1 cellular context compared by ENCODE assay signal in the genomic region with DNA sequence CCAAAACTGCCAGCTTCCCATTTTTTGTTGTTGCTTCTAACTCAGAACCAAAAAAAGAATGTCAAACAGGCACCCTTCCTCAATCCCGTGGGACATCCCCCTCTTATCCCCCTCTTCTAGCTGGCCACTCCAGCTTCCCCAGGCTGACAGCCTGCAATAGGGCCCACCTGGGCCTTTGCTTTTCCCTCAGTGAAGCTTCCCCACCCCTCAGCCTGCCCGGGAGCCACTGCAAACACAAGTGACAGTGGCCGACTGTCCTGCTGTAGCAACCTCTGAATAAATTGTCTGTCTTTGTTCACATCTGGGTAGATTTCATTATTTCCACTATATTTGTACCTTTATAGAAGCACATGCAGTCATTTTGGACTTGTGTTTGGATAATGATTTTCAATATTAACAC.
TF ChIP-seq lines count a peak whose summit lies in the region.

No MANE protein-coding gene starts in this region.

TF ChIP-seq in SK-N-SH treated with all-trans-retinoic acid at 6 μM for 48 hours, 23 proteins besides CTCF, POLR2A, EP300 and RAD21 (continued from another document):
- TF ChIP-seq, protein P1, sequence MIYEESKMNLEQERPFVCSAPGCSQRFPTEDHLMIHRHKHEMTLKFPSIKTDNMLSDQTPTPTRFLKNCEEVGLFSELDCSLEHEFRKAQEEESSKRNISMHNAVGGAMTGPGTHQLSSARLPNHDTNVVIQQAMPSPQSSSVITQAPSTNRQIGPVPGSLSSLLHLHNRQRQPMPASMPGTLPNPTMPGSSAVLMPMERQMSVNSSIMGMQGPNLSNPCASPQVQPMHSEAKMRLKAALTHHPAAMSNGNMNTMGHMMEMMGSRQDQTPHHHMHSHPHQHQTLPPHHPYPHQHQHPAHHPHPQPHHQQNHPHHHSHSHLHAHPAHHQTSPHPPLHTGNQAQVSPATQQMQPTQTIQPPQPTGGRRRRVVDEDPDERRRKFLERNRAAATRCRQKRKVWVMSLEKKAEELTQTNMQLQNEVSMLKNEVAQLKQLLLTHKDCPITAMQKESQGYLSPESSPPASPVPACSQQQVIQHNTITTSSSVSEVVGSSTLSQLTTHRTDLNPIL (CRISPR knock-in tag; IDR thresholded peaks at IDR 0.05; ENCODE audit: low read depth) = no peak
- TF ChIP-seq TCF4 (CRISPR knock-in tag; IDR thresholded peaks at IDR 0.05; ENCODE audit: borderline replicate concordance) = no peak
- no peak for TF ChIP-seq ZNF70 (CRISPR knock-in tag; IDR thresholded peaks at IDR 0.05)
